Comparison of ENCODE assay signal across 1 cellular context in the genomic region with DNA sequence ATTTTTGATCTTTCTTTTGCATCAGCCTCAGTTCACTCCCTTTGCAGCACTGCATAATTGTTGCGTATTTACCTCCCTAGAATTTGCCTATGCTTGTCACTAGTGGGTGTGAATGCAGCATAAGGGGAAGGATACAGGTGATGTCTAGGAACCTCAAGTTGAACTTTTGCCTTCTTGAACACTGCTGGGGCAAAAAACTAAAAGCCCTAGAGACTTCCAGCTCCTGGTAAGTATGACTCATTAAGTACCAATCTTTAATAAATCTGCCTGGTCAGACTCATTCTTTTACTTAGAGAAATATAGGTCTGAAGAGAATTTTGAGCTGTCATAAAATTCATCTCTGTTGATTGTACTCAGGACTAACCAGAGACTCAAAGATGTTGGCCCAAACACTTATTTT.
TF ChIP-seq lines count a peak whose summit lies in the region.

No MANE protein-coding gene starts in this region.

TF ChIP-seq in K562, 482 proteins besides CTCF, POLR2A, EP300 and RAD21 (continued from another document):
- TF ChIP-seq, protein P1, sequence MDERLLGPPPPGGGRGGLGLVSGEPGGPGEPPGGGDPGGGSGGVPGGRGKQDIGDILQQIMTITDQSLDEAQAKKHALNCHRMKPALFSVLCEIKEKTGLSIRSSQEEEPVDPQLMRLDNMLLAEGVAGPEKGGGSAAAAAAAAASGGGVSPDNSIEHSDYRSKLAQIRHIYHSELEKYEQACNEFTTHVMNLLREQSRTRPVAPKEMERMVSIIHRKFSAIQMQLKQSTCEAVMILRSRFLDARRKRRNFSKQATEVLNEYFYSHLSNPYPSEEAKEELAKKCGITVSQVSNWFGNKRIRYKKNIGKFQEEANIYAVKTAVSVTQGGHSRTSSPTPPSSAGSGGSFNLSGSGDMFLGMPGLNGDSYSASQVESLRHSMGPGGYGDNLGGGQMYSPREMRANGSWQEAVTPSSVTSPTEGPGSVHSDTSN (CRISPR knock-in tag; IDR thresholded peaks at IDR 0.05; ENCODE audit: low read depth): no peak
- TF ChIP-seq, protein P1 (tag; conservative IDR thresholded peaks at IDR 0.05; ENCODE audit: low read depth): no peak
- no peak for TF ChIP-seq SETDB1 (IDR thresholded peaks at IDR 0.05; ENCODE audit: low read length)
- no peak for TF ChIP-seq ZNF184 (CRISPR knock-in tag; IDR thresholded peaks at IDR 0.05)
- TF ChIP-seq PPARD (CRISPR knock-in tag; IDR thresholded peaks at IDR 0.05): no peak
- TF ChIP-seq ZNF174 (CRISPR knock-in tag; IDR thresholded peaks at IDR 0.05): no peak
- no peak for TF ChIP-seq LARP7 (IDR thresholded peaks at IDR 0.05)
- TF ChIP-seq PCBP2 (IDR thresholded peaks at IDR 0.05; ENCODE audit: low read depth, low read length, poor library complexity, severe bottlenecking): no peak
